ENCODE assay signal across 8 cellular contexts in genomic region chr17:4999429-5000093, GRCh38. TPM values are rescaled to one million over a fixed set of nuclear protein-coding genes. Genes with fewer than 3 reads are reported as not detected.
DNase-seq lines count a peak whose midpoint lies in the region; FAIRE-seq and TF ChIP-seq lines count a peak whose summit lies in the region.

No MANE protein-coding gene starts in this region.

- no peaks in the 10 kb centered on the region for H3K27me3 ChIP-seq in thyroid gland

- no peak for TF ChIP-seq POLR2A in thyroid gland (IDR thresholded peaks at IDR 0.05)

- peaks cover 0 to 2% (median 0%) of the 10 kb centered on the region in 7 donors for H3K9me3 Mint-ChIP-seq in CD14-positive monocyte
- H3K9me3 Mint-ChIP-seq in neural crest cell, result no peaks in the 10 kb centered on the region

- BruUV-seq in OCI-LY7 (replicated peaks; lab: Mats Ljungman, UMichigan), result no TSS peak

- H3K4me3 ChIP-seq in OCI-LY7 (ENCODE audit: low read depth, low read length, poor library complexity, severe bottlenecking), result peak overlapping the region; percentile 93
- H3K4me3 ChIP-seq in thyroid gland (replicated peaks in 1 of 3), result peak overlapping the region in 1 of 3 donors; percentile 99

- H3K27me3 Mint-ChIP-seq in CD14-positive monocyte (ENCODE audit: low read depth in 3 of 3) (peaks cover 17 to 30% (median 18%) of the 10 kb centered on the region in 3 donors), neural crest cell (ENCODE audit: low read depth) (peaks cover 7% of the 10 kb centered on the region)

- H3K4me3 Mint-ChIP-seq in CD14-positive monocyte (peak overlapping the region; percentile 85 to 91), neural crest cell (peak overlapping the region; percentile 88)

- DNase-seq in CD14-positive monocyte (ENCODE audit: low spot score) (no peak), OCI-LY7 (ENCODE audit: low spot score) (no peak), epithelial cell of prostate (ENCODE audit: low read depth, low spot score) (no peak), neural crest cell (ENCODE audit: low read depth, low spot score) (no peak), D721Med (ENCODE audit: insufficient read length, low spot score) (no peak), thyroid gland (no peak), pons (ENCODE audit: low spot score) (no peak)
- no peak for DNase-seq in NK-92 treated with Interleukin-12 subunit alpha and Interleukin-12 subunit beta, amount 100 ng/mL, for 24 hours (lab: John Stamatoyannopoulos, UW)

- peaks cover 33% of the 10 kb centered on the region for H3K36me3 ChIP-seq in OCI-LY7 (ENCODE audit: insufficient read depth, low read length)
- peaks cover 36 to 37% of the 10 kb centered on the region in 2 donors for H3K36me3 ChIP-seq in thyroid gland

- intact Hi-C loops in CD14-positive monocyte (cut with micrococcal nuclease) (loop anchor here (5.0 kb wide), 2 partner anchors 33 to 192 kb away; partner anchors contain the start of gene PLD2 (in 1 of the 2)), OCI-LY7 (cut with micrococcal nuclease; ENCODE audit: unreplicated experiment) (no loop called here), thyroid gland (cut with DNase I) (no loop called here)

- H2AFZ ChIP-seq in OCI-LY7 (ENCODE audit: low read length), result no peak overlapping the region

- H3K9me2 ChIP-seq in OCI-LY7 (ENCODE audit: insufficient read depth, low read length), result no peaks in the 10 kb centered on the region

- H3K4me2 ChIP-seq in OCI-LY7 (ENCODE audit: low read length), result peak overlapping the region; percentile 98

- H3K9me3 ChIP-seq in OCI-LY7 (ENCODE audit: low read length) (no peaks in the 10 kb centered on the region), thyroid gland (no peaks in the 10 kb centered on the region)

- peaks cover 6% of the 10 kb centered on the region; the same call in 1 of the 2 replicates for H3K79me2 ChIP-seq in OCI-LY7 (ENCODE audit: insufficient read depth, low read depth, low read length)

- H3K27ac ChIP-seq in OCI-LY7 (ENCODE audit: low read depth, low read length, poor library complexity, severe bottlenecking) (peak overlapping the region; percentile 17), epithelial cell of prostate (peak overlapping the region; percentile 71), thyroid gland (no peak overlapping the region)

- H3K4me1 Mint-ChIP-seq in CD14-positive monocyte, result peaks cover 34% of the 10 kb centered on the region
- peaks cover 15% of the 10 kb centered on the region for H3K4me1 Mint-ChIP-seq in neural crest cell

- WGBS in thyroid gland, 2 donors, result 70 to 71% methylated on average over 12 of the region's 12 CpGs

- TF ChIP-seq CTCF in CD14-positive monocyte (IDR thresholded peaks at IDR 0.05) (no peak), OCI-LY7 (conservative IDR thresholded peaks at IDR 0.05; ENCODE audit: low read length) (no peak), neural crest cell (conservative IDR thresholded peaks at IDR 0.05) (no peak), D721Med (IDR thresholded peaks at IDR 0.05; ENCODE audit: insufficient read depth, missing control alignments) (no peak), thyroid gland (IDR thresholded peaks at IDR 0.05) (no peak)

- no peaks in the 10 kb centered on the region for H4K20me1 ChIP-seq in OCI-LY7 (ENCODE audit: insufficient read depth, low read length)

- CTCF ChIA-PET in OCI-LY7 (lab: Charles Lee; ENCODE audit: unreplicated experiment), result interaction anchor here (0.6 kb wide), 1 partner anchor 529 kb away, joined by 3 read pairs; no protein-coding TSS in a partner anchor

- H3K4me1 ChIP-seq in OCI-LY7 (ENCODE audit: insufficient read depth, low read length, poor library complexity, severe bottlenecking), result peaks cover 20% of the 10 kb centered on the region
- H3K4me1 ChIP-seq in thyroid gland, result peaks cover 21 to 26% of the 10 kb centered on the region in 2 donors

- H3K27ac Mint-ChIP-seq in CD14-positive monocyte (peak overlapping the region in 1 of 7 donors; percentile 51), neural crest cell (ENCODE audit: unreplicated experiment) (peak overlapping the region; percentile 50)

- POLR2A ChIA-PET in OCI-LY7 (lab: Charles Lee), result no interaction called here

- peaks cover 44 to 47% of the 10 kb centered on the region in 2 donors for H3K36me3 Mint-ChIP-seq in CD14-positive monocyte
- H3K36me3 Mint-ChIP-seq in neural crest cell (ENCODE audit: low read depth), result peaks cover 16% of the 10 kb centered on the region

- FAIRE-seq in D721Med (lab: Jason Lieb, UNC), result no peak

RNA-seq across cellular contexts. Expression of gene KIF1C, which starts 1.8 kb away (rescaled TPM):
- polyA plus RNA-seq in CD14-positive monocyte, result 1 to 10 TPM; 3.6 to 3.9 TPM
- total RNA-seq in OCI-LY7 (2014; rRNA removed; shearing (Covaris generic)), result 20.6 and 32.1 TPM in 2 replicates
- 51.1 and 53.7 TPM in 2 replicates for total RNA-seq in OCI-LY7 (2022)
- total RNA-seq in neural crest cell, result 61.7 and 68.4 TPM in 2 replicates
- 100 to 1,000 TPM in 1 of 4 donors, 10 to 100 TPM in 3; 67.3 to 134 (median 86.9) TPM for total RNA-seq in thyroid gland

RNA-seq across cellular contexts. Expression of gene INCA1, which starts 2.2 kb away (rescaled TPM):
- polyA plus RNA-seq in CD14-positive monocyte, result under 1 TPM; 0.38 to 0.44 TPM
- not detected in 2 replicates for total RNA-seq in OCI-LY7 (2014; rRNA removed; shearing (Covaris generic))
- total RNA-seq in OCI-LY7 (2022), result 0.82 and 1.2 TPM in 2 replicates
- total RNA-seq in neural crest cell, result 0.43 and 0.86 TPM in 2 replicates
- total RNA-seq in thyroid gland, result 1 to 10 TPM; 1.0 to 2.3 (median 1.4) TPM

RNA-seq across cellular contexts. Expression of gene CAMTA2, which starts 12.1 kb away (rescaled TPM):
- 1 to 10 TPM; 7.1 to 7.6 TPM for polyA plus RNA-seq in CD14-positive monocyte
- total RNA-seq in OCI-LY7 (2014; rRNA removed; shearing (Covaris generic)), result 8.7 and 9.7 TPM in 2 replicates
- 44.3 and 53.4 TPM in 2 replicates for total RNA-seq in OCI-LY7 (2022)
- total RNA-seq in neural crest cell, result 12.5 and 17.4 TPM in 2 replicates
- 10 to 100 TPM; 17.1 to 29.0 (median 20.4) TPM for total RNA-seq in thyroid gland

RNA-seq across cellular contexts. Expression of gene SPAG7, which starts 31.9 kb away (rescaled TPM):
- polyA plus RNA-seq in CD14-positive monocyte, result 10 to 100 TPM; 85.1 to 96.7 TPM
- 53.2 and 54.4 TPM in 2 replicates for total RNA-seq in OCI-LY7 (2014; rRNA removed; shearing (Covaris generic))
- total RNA-seq in OCI-LY7 (2022) (58.9 and 67.7 TPM in 2 replicates), neural crest cell (76.9 and 78.9 TPM in 2 replicates), thyroid gland (10 to 100 TPM; 50.5 to 69.7 (median 68.3) TPM)

RNA-seq across cellular contexts. Expression of gene SLC52A1, which starts 35.7 kb away (rescaled TPM):
- not detected for polyA plus RNA-seq in CD14-positive monocyte
- total RNA-seq in OCI-LY7 (2014; rRNA removed; shearing (Covaris generic)), result not detected in 2 replicates
- not detected in 2 replicates for total RNA-seq in OCI-LY7 (2022)
- total RNA-seq in neural crest cell, result not detected in 2 replicates
- under 1 TPM in 1 of 4 donors, not detected in 3; 0.11 TPM for total RNA-seq in thyroid gland

Comparison
In these comparisons a context has a peak if more than half of its experiments do, and no peak if none do; other contexts are left out.
1. H3K27ac ChIP-seq: peak in OCI-LY7 (single experiment) and epithelial cell of prostate (single experiment); none in thyroid gland (0 of 3).
2. intact Hi-C loops: an anchor here in CD14-positive monocyte (5.0 kb wide); none called in OCI-LY7 and thyroid gland.